1 cellular context compared by ENCODE assay signal in genomic region chr2:61015971-61016370, GRCh38.
TF ChIP-seq lines count a peak whose summit lies in the region.

No MANE protein-coding gene starts in this region.

TF ChIP-seq in GM23338, 12 proteins besides CTCF, POLR2A, EP300 and RAD21 (continued from another document):
- TF ChIP-seq REST (IDR thresholded peaks at IDR 0.05; ENCODE audit: unreplicated experiment), result no peak
- no peak for TF ChIP-seq ETS1 (IDR thresholded peaks at IDR 0.05)
TF ChIP-seq in GM23338: peak in this region for 0.
